Comparison of ENCODE assay signal across 9 cellular contexts in genomic region chr5:154478224-154478565, GRCh38. TPM values are rescaled to one million over a fixed set of nuclear protein-coding genes. Genes with fewer than 3 reads are reported as not detected.
DNase-seq lines count a peak whose midpoint lies in the region; ATAC-seq and TF ChIP-seq lines count a peak whose summit lies in the region.
"Had no signal": no experiment of that assay in that cellular context is flagged by ENCODE, and none has a peak within 500 bp of the region (broad histone marks: within the 10 kb centered on the region; RNA-seq: fewer than 3 reads in every experiment).

Gene HAND1 (minus strand): TSS chr5:154478227. CDS start chr5:154478008, 219 bp downstream.

- H3K9me3 ChIP-seq in muscle layer of duodenum (ENCODE audit: control insufficient read depth in 1 of 2, low read length in 2 of 2), result no peaks in the 10 kb centered on the region

- no peak for TF ChIP-seq CTCF in dorsolateral prefrontal cortex (IDR thresholded peaks at IDR 0.05 in 54 of 56, conservative IDR thresholded peaks at IDR 0.05 in 2 of 56; ENCODE audit: low read depth in 1 of 56, partially characterized antibody in 56 of 56)

- peak within 1 kb of the TSS in 2 of 5 donors; percentile 10 to 12 for H3K4me3 Mint-ChIP-seq in immature natural killer cell

- no peak for ATAC-seq in GM18858 (IDR thresholded peaks at IDR 0.05; ENCODE audit: unreplicated experiment)

- peaks cover 0 to 2% (median 0%) of the 10 kb centered on the region in 6 donors for H3K9me3 Mint-ChIP-seq in immature natural killer cell

- DNase-seq in DMS53 (lab: John Stamatoyannopoulos, UW) (peak; percentile 82), NCI-H2196 (lab: John Stamatoyannopoulos, UW; ENCODE audit: unreplicated experiment) (peak; percentile 38), dorsolateral prefrontal cortex (no peak), C1 segment of cervical spinal cord (lab: John Stamatoyannopoulos, UW) (no peak), Ammon's horn (ENCODE audit: low spot score) (no peak), immature natural killer cell (no peak)

- peaks cover 9 to 48% of the 10 kb centered on the region in 2 donors for H3K4me1 ChIP-seq in muscle layer of duodenum (ENCODE audit: control insufficient read depth in 1 of 2, insufficient read depth in 2 of 2, low read length in 2 of 2)

- peaks cover 34 to 100% (median 100%) of the 10 kb centered on the region in 45 donors for H3K27me3 ChIP-seq in dorsolateral prefrontal cortex
- H3K27me3 ChIP-seq in muscle layer of duodenum (ENCODE audit: low read depth, low read length), result peaks cover 98% of the 10 kb centered on the region

- peak within 1 kb of the TSS in 51 of 59 donors; percentile 6 to 65 (median 35) for H3K4me3 ChIP-seq in dorsolateral prefrontal cortex
- peak within 1 kb of the TSS; percentile 68 to 77 for H3K4me3 ChIP-seq in muscle layer of duodenum (ENCODE audit: low read depth in 1 of 2, low read length in 2 of 2)

- intact Hi-C loops in dorsolateral prefrontal cortex (cut with DNase I), result loop anchor here in 1 of 2 donors (1.0 kb wide), 1 partner anchor 20 kb away; no protein-coding TSS in a partner anchor

- peaks cover 29 to 67% (median 48%) of the 10 kb centered on the region in 3 donors for H3K27me3 Mint-ChIP-seq in immature natural killer cell (ENCODE audit: low read depth in 3 of 3)

- no peak within 1 kb of the TSS for H3K27ac Mint-ChIP-seq in immature natural killer cell

- peaks cover 29 to 31% of the 10 kb centered on the region in 2 donors for H3K4me1 Mint-ChIP-seq in immature natural killer cell

- H3K27ac ChIP-seq in dorsolateral prefrontal cortex (no peak within 1 kb of the TSS), muscle layer of duodenum (ENCODE audit: low read length) (peak within 1 kb of the TSS; percentile 83)

- no peaks in the 10 kb centered on the region for H3K36me3 ChIP-seq in muscle layer of duodenum (ENCODE audit: control insufficient read depth in 1 of 2, insufficient read depth in 2 of 2, low read length in 2 of 2)

- H3K36me3 Mint-ChIP-seq in immature natural killer cell, result peaks cover 0 to 7% (median 0%) of the 10 kb centered on the region in 3 donors

RNA-seq across cellular contexts. Expression of gene HAND1, which starts in this region (rescaled TPM):
- total RNA-seq in dorsolateral prefrontal cortex, result under 1 TPM in 3 of 120 experiments, not detected in 117; 0.29 to 0.56 (median 0.29) TPM
- not detected for polyA plus RNA-seq in immature natural killer cell
- polyA plus RNA-seq: esophagus had no signal

Comparison
In these comparisons a context has a peak if more than half of its experiments do, and no peak if none do; other contexts are left out.
1. DNase-seq: peak in DMS53 (single experiment) and NCI-H2196 (single experiment); none in dorsolateral prefrontal cortex (0 of 10), C1 segment of cervical spinal cord (0 of 14), Ammon's horn (single experiment) and immature natural killer cell (0 of 3).